ENCODE assay signal across 12 cellular contexts in genomic region chr10:72330059-72330426, GRCh38. TPM values are rescaled to one million over a fixed set of nuclear protein-coding genes. Genes with fewer than 3 reads are reported as not detected.
A peak's percentile ranks its signal among the peaks of the same experiment; 100 is the strongest.
DNase-seq lines count a peak whose midpoint lies in the region; ATAC-seq and TF ChIP-seq lines count a peak whose summit lies in the region.
"Had no signal": no experiment of that assay in that cellular context is flagged by ENCODE, and none has a peak within 500 bp of the region (broad histone marks: within the 10 kb centered on the region; RNA-seq: fewer than 3 reads in every experiment).

No MANE protein-coding gene starts in this region.

- H3K27ac ChIP-seq in tibial nerve (peak overlapping the region; percentile 68 to 98 (median 86)), vagina (no peak overlapping the region)

- TF ChIP-seq CTCF in mesothelial cell of epicardium (IDR thresholded peaks at IDR 0.05; ENCODE audit: unreplicated experiment) = no peak
- TF ChIP-seq CTCF in tibial nerve (IDR thresholded peaks at IDR 0.05) = no peak
- TF ChIP-seq CTCF in vagina (IDR thresholded peaks at IDR 0.05) = no peak

- H3K4me3 Mint-ChIP-seq in activated naive CD4-positive, alpha-beta T cell treated with anti-CD3 and anti-CD28 coated beads, Interleukin-2, amount 10 ng/mL, durations not matched to agents 7 days and 5 days = peak overlapping the region; percentile 47
- H3K4me3 Mint-ChIP-seq in mesothelial cell of epicardium = no peak overlapping the region
- H3K4me3 Mint-ChIP-seq: type B pancreatic cell had no signal

- peak overlapping the region; percentile 11 for H3K9ac ChIP-seq in adipocyte (ENCODE audit: low read length)

- CTCF ChIA-PET in activated naive CD4-positive, alpha-beta T cell treated with anti-CD3 and anti-CD28 coated beads, Interleukin-2, amount 10 ng/mL, durations not matched to agents 7 days and 5 days (lab: Charles Lee) = interaction anchor here (0.6 to 5.8 kb wide), 12 partner anchors 8 to 281 kb away, joined by 3 to 61 read pairs (median 3); partner anchors contain the start of gene DDIT4

- TF ChIP-seq POLR2A in tibial nerve (IDR thresholded peaks at IDR 0.05) (no peak), vagina (IDR thresholded peaks at IDR 0.05) (no peak)

- ATAC-seq in GM19397 (IDR thresholded peaks at IDR 0.05; ENCODE audit: unreplicated experiment) = no peak

- no peaks in the 10 kb centered on the region for H3K27me3 Mint-ChIP-seq in activated naive CD4-positive, alpha-beta T cell treated with anti-CD3 and anti-CD28 coated beads, Interleukin-2, amount 10 ng/mL, durations not matched to agents 7 days and 5 days
- no peaks in the 10 kb centered on the region for H3K27me3 Mint-ChIP-seq in mesothelial cell of epicardium (ENCODE audit: low read depth)
- H3K27me3 Mint-ChIP-seq: type B pancreatic cell had no signal

- no peak for DNase-seq in activated naive CD4-positive, alpha-beta T cell treated with anti-CD3 and anti-CD28 coated beads, Interleukin-2, amount 10 ng/mL, durations not matched to agents 7 days and 5 days
- DNase-seq in activated naive CD4-positive, alpha-beta T cell treated with Interleukin-2 at 50 U/mL for 16 hours = no peak
- DNase-seq in adipocyte (ENCODE audit: low read depth) (no peak), mesothelial cell of epicardium (ENCODE audit: low spot score in 2 of 2, unreplicated experiment in 2 of 2) (no peak), tibial nerve (ENCODE audit: low spot score in 2 of 2) (no peak), vagina (ENCODE audit: extremely low spot score in 2 of 2) (no peak), NCI-H146 (lab: John Stamatoyannopoulos, UW) (no peak)
- DNase-seq: activated CD4-positive, alpha-beta T cell treated with anti-CD3 and anti-CD28 coated beads, Interleukin-2, amount 50 U/mL, for 48 hours; central memory CD4-positive, alpha-beta T cell; NCI-H2107 had no signal

- H3K4me1 ChIP-seq in adipocyte (ENCODE audit: control insufficient read depth, insufficient read depth, low read length) (peaks cover 28% of the 10 kb centered on the region), tibial nerve (peaks cover 5 to 93% (median 75%) of the 10 kb centered on the region in 4 donors), vagina (peaks cover 80% of the 10 kb centered on the region)

- no peaks in the 10 kb centered on the region for H3K27me3 ChIP-seq in adipocyte (replicated peaks; ENCODE audit: control insufficient read depth, insufficient read depth, low read length)
- H3K27me3 ChIP-seq in tibial nerve = no peaks in the 10 kb centered on the region
- H3K27me3 ChIP-seq in vagina = no peaks in the 10 kb centered on the region

- H3K9me3 Mint-ChIP-seq in activated naive CD4-positive, alpha-beta T cell treated with anti-CD3 and anti-CD28 coated beads, Interleukin-2, amount 10 ng/mL, durations not matched to agents 7 days and 5 days = peaks cover 8% of the 10 kb centered on the region
- no peaks in the 10 kb centered on the region for H3K9me3 Mint-ChIP-seq in mesothelial cell of epicardium
- H3K9me3 Mint-ChIP-seq: type B pancreatic cell had no signal

- H3K36me3 Mint-ChIP-seq in activated naive CD4-positive, alpha-beta T cell treated with anti-CD3 and anti-CD28 coated beads, Interleukin-2, amount 10 ng/mL, durations not matched to agents 7 days and 5 days = peaks cover 33% of the 10 kb centered on the region
- H3K36me3 Mint-ChIP-seq in mesothelial cell of epicardium = no peaks in the 10 kb centered on the region
- H3K36me3 Mint-ChIP-seq: type B pancreatic cell had no signal

- H3K4me3 ChIP-seq in adipocyte (ENCODE audit: low read length) (no peak overlapping the region), tibial nerve (no peak overlapping the region), vagina (no peak overlapping the region)

- intact Hi-C loops in vagina (cut with DNase I) = loop anchor here (5.0 to 10.0 kb wide), 2 partner anchors 58 to 365 kb away; partner anchors contain the start of genes CHST3 and DDIT4

- peak overlapping the region; percentile 98 for H3K27ac Mint-ChIP-seq in activated naive CD4-positive, alpha-beta T cell treated with anti-CD3 and anti-CD28 coated beads, Interleukin-2, amount 10 ng/mL, durations not matched to agents 7 days and 5 days
- peak overlapping the region; percentile 43 for H3K27ac Mint-ChIP-seq in mesothelial cell of epicardium
- H3K27ac Mint-ChIP-seq: type B pancreatic cell had no signal

- WGBS in tibial nerve, 2 donors = 84 to 89% methylated on average over 2 of the region's 2 CpGs

- peaks cover 88% of the 10 kb centered on the region for H3K4me1 Mint-ChIP-seq in activated naive CD4-positive, alpha-beta T cell treated with anti-CD3 and anti-CD28 coated beads, Interleukin-2, amount 10 ng/mL, durations not matched to agents 7 days and 5 days
- peaks cover 64% of the 10 kb centered on the region for H3K4me1 Mint-ChIP-seq in mesothelial cell of epicardium

- H3K36me3 ChIP-seq in adipocyte (ENCODE audit: control insufficient read depth, insufficient read depth, low read length, severe bottlenecking) = peaks cover 17% of the 10 kb centered on the region
- no peaks in the 10 kb centered on the region for H3K36me3 ChIP-seq in tibial nerve
- no peaks in the 10 kb centered on the region for H3K36me3 ChIP-seq in vagina

- H3K9me3 ChIP-seq in adipocyte (ENCODE audit: control insufficient read depth, low read length) = no peaks in the 10 kb centered on the region
- no peaks in the 10 kb centered on the region for H3K9me3 ChIP-seq in tibial nerve
- no peaks in the 10 kb centered on the region for H3K9me3 ChIP-seq in vagina

- no peak for TF ChIP-seq EP300 in tibial nerve (IDR thresholded peaks at IDR 0.05)

RNA-seq across cellular contexts. Expression of gene DNAJB12, which starts 24.7 kb away (rescaled TPM):
- total RNA-seq in mesothelial cell of epicardium (31.4 to 35.3 TPM (median 32.1 TPM) in 3 replicates), tibial nerve (100 to 1,000 TPM in 2 of 4 donors, 10 to 100 TPM in 2; 81.3 to 115 (median 98.9) TPM), vagina (29.7 TPM)

RNA-seq across cellular contexts. Expression of gene DDIT4, which starts 56.3 kb away (rescaled TPM):
- total RNA-seq in mesothelial cell of epicardium = 61.6 to 62.5 TPM (median 61.9 TPM) in 3 replicates
- total RNA-seq in tibial nerve = 1,000 to 10,000 TPM; 1,317 to 2,202 (median 1,604) TPM
- 1,063 TPM for total RNA-seq in vagina

Comparison
In these comparisons a context has a peak if more than half of its experiments do, and no peak if none do; other contexts are left out.
1. RNA of gene DDIT4, which starts 56.3 kb away (total RNA-seq): 1,317 to 2,202 TPM in tibial nerve and 1,063 TPM in vagina (single experiment); 61.6 to 62.5 TPM in mesothelial cell of epicardium; every median in the first group is over 10 times any median in the second.